26 cellular contexts compared by ENCODE assay signal in the genomic region with DNA sequence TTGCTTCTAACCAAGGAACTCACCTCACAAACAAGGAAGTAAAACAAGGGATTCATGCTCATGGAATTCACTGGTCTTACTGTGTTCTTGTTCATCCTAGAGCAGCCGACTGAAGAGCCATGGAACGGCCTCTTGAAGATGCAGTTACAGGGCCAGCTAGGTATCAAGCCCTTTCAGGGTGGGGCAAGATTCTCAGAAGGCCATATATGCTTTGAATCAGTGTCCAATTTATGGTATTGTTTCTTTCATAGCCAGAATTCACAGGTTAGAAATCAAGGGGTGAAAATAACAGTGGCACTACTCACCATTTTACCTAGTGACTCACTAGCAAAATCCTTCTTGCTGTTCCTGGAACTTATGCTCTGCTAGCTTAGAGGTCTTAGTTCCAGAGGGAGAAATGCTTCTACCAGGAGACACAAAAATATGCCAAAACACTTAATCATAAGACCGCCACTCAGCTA.
DNase-seq lines count a peak whose midpoint lies in the region; ATAC-seq and TF ChIP-seq lines count a peak whose summit lies in the region.
"Had no signal": no experiment of that assay in that cellular context is flagged by ENCODE, and none has a peak within 500 bp of the region (broad histone marks: within the 10 kb centered on the region; RNA-seq: fewer than 3 reads in every experiment).

No MANE protein-coding gene starts in this region.

- H3K9ac ChIP-seq in GM23248, result no peak overlapping the region

- ATAC-seq in RWPE2 (ENCODE audit: low read depth) (peak; percentile 78), GM21786 (IDR thresholded peaks at IDR 0.05; ENCODE audit: unreplicated experiment) (no peak)
- ATAC-seq: activated T-helper 17 cell treated with anti-CD3 and anti-CD28 coated beads, Interleukin-2, amount 50 U/mL, for 72 hours; K562; naive thymus-derived CD4-positive, alpha-beta T cell had no signal

- peaks cover 19% of the 10 kb centered on the region for H3F3A ChIP-seq in GM23248 (ENCODE audit: insufficient read depth)

- peaks cover 7% of the 10 kb centered on the region; the same call in 1 of the 2 replicates for H3K9me2 ChIP-seq in GM23248 (ENCODE audit: insufficient read depth)

- no peaks in the 10 kb centered on the region for H3K27me3 ChIP-seq in GM23248 (replicated peaks; ENCODE audit: insufficient read depth)
- H3K27me3 ChIP-seq in RWPE2 (ENCODE audit: insufficient read depth, poor library complexity, severe bottlenecking), result no peaks in the 10 kb centered on the region
- H3K27me3 ChIP-seq: BE2C, stomach, thyroid gland, vagina had no signal

- H3K4me1 ChIP-seq in GM23248 (ENCODE audit: insufficient read depth) (peaks cover 39% of the 10 kb centered on the region), RWPE2 (ENCODE audit: insufficient read depth, poor library complexity, severe bottlenecking) (peaks cover 6% of the 10 kb centered on the region)
- H3K4me1 ChIP-seq: BE2C, prostate gland, stomach, thyroid gland, vagina had no signal

- H3K9me3 ChIP-seq in GM23248 (ENCODE audit: low read depth) (no peaks in the 10 kb centered on the region), RWPE2 (ENCODE audit: severe bottlenecking) (no peaks in the 10 kb centered on the region)
- H3K9me3 ChIP-seq: BE2C, prostate gland, thyroid gland, vagina had no signal

- no peaks in the 10 kb centered on the region for H3K36me3 ChIP-seq in GM23248 (ENCODE audit: low read depth)
- H3K36me3 ChIP-seq in RWPE2 (ENCODE audit: low read depth), result no peaks in the 10 kb centered on the region
- H3K36me3 ChIP-seq: BE2C, prostate gland, stomach, thyroid gland, vagina had no signal

- H3K27ac ChIP-seq in GM23248 (peak overlapping the region; percentile 63), RWPE2 (ENCODE audit: poor library complexity, severe bottlenecking) (peak overlapping the region; percentile 12)
- H3K27ac ChIP-seq: prostate gland, stomach, thyroid gland, vagina had no signal

- 18 to 28% methylated on average over 3 of the region's 3 CpGs for WGBS in GM23248 (ENCODE audit: low coverage in 1 of 2, low lambda C conversion rate in 2 of 2, missing lambda C conversion rate in 2 of 2), 2 experiments

- peak overlapping the region; percentile 72 for H2AFZ ChIP-seq in GM23248

- in situ Hi-C loops in GM23248 (cut with MboI), result no loop called here

- peak overlapping the region; percentile 29 for H3K4me3 ChIP-seq in GM23248
- no peak overlapping the region for H3K4me3 ChIP-seq in RWPE2 (ENCODE audit: severe bottlenecking)
- H3K4me3 ChIP-seq in fibroblast of the aortic adventitia (ENCODE audit: low read depth, low read length), result no peak overlapping the region
- H3K4me3 ChIP-seq: K562, prostate gland, stomach, thyroid gland, vagina had no signal

- H3K4me2 ChIP-seq in GM23248 (ENCODE audit: unreplicated experiment), result peak overlapping the region; percentile 63

- no peaks in the 10 kb centered on the region for H3K79me2 ChIP-seq in GM23248 (ENCODE audit: insufficient read depth)

- no peaks in the 10 kb centered on the region for H4K20me1 ChIP-seq in GM23248 (ENCODE audit: insufficient read depth)

- no peak for TF ChIP-seq CTCF in RWPE2 (IDR thresholded peaks at IDR 0.05; ENCODE audit: poor library complexity, severe bottlenecking)
- TF ChIP-seq CTCF in fibroblast of the aortic adventitia (IDR thresholded peaks at IDR 0.05; ENCODE audit: insufficient read depth, low read length), result no peak

- DNase-seq in A172 (ENCODE audit: low spot score) (peak; percentile 12), GM23248 (peak; percentile 81), RWPE2 (ENCODE audit: low spot score) (no peak), fibroblast of the aortic adventitia (ENCODE audit: low read depth) (peak; percentile 6), SIG-M5 treated with dmso at 0.1 percent for 504 hours (lab: John Stamatoyannopoulos, UW; ENCODE audit: unreplicated experiment) (no peak), SKM-1 (lab: John Stamatoyannopoulos, UW; ENCODE audit: unreplicated experiment) (no peak)
- DNase-seq in stimulated activated CD4-positive, alpha-beta T cell treated with anti-CD3 and anti-CD28 coated beads, Interleukin-15, amount 100 ng/mL, for 24 hours, result no peak
- DNase-seq: activated CD4-positive, alpha-beta memory T cell treated with anti-CD3 and anti-CD28 coated beads, Interleukin-2, amount 10 ng/mL, durations not matched to agents 7 days and 5 days; activated CD4-positive, CD25-positive, alpha-beta regulatory T cell; activated CD8-positive, alpha-beta memory T cell treated with anti-CD3 and anti-CD28 coated beads, Interleukin-2, amount 50 U/mL, for 48 hours; BE2C; CD8-positive, alpha-beta memory T cell; HCEC 1CT; islet precursor cell; midbrain; naive thymus-derived CD4-positive, alpha-beta T cell; NCI-H446 treated with DMSO at 0.1 percent for 48 hours; nucleus accumbens; stimulated activated CD8-positive, alpha-beta memory T cell treated with anti-CD3 and anti-CD28 coated beads, Interleukin-4, amount 100 ng/mL, for 48 hours; stomach; thyroid gland had no signal

Comparison
In these comparisons a context has a peak if more than half of its experiments do, and no peak if none do; other contexts are left out.
1. DNase-seq: peak in A172 (single experiment), GM23248 (single experiment) and fibroblast of the aortic adventitia (single experiment); none in RWPE2 (single experiment), SIG-M5 treated with dmso at 0.1 percent for 504 hours (single experiment), stimulated activated CD4-positive, alpha-beta T cell treated with anti-CD3 and anti-CD28 coated beads, Interleukin-15, amount 100 ng/mL, for 24 hours (single experiment) and SKM-1 (single experiment).